In genomic region chr7:5767066-5767465, GRCh38 we compare ENCODE assay signal across 1 cellular context.
TF ChIP-seq lines count a peak whose summit lies in the region.

No MANE protein-coding gene starts in this region.

TF ChIP-seq in GM12878, 131 proteins besides CTCF, POLR2A, EP300 and RAD21:
- no peak for TF ChIP-seq E4F1 (IDR thresholded peaks at IDR 0.05; ENCODE audit: borderline replicate concordance, partially characterized antibody)
- TF ChIP-seq SP1 (IDR thresholded peaks at IDR 0.05; ENCODE audit: low read depth, low read length), result no peak
- TF ChIP-seq CHD2 (IDR thresholded peaks at IDR 0.05; ENCODE audit: borderline replicate concordance, low read depth, low read length), result no peak
- TF ChIP-seq CREM (IDR thresholded peaks at IDR 0.05; ENCODE audit: low read depth), result no peak
- TF ChIP-seq MAX (IDR thresholded peaks at IDR 0.05; ENCODE audit: low read depth, low read length), result no peak
- no peak for TF ChIP-seq IKZF1 (conservative IDR thresholded peaks at IDR 0.05)
- no peak for TF ChIP-seq NFXL1 (IDR thresholded peaks at IDR 0.05; ENCODE audit: borderline replicate concordance)
- no peak for TF ChIP-seq EED (IDR thresholded peaks at IDR 0.05; ENCODE audit: low read depth)
- TF ChIP-seq TBL1XR1 (IDR thresholded peaks at IDR 0.05; ENCODE audit: low read depth, low read length), result no peak
- TF ChIP-seq NR2F1 (conservative IDR thresholded peaks at IDR 0.05), result no peak
